ENCODE assay signal across 29 cellular contexts in the genomic region with DNA sequence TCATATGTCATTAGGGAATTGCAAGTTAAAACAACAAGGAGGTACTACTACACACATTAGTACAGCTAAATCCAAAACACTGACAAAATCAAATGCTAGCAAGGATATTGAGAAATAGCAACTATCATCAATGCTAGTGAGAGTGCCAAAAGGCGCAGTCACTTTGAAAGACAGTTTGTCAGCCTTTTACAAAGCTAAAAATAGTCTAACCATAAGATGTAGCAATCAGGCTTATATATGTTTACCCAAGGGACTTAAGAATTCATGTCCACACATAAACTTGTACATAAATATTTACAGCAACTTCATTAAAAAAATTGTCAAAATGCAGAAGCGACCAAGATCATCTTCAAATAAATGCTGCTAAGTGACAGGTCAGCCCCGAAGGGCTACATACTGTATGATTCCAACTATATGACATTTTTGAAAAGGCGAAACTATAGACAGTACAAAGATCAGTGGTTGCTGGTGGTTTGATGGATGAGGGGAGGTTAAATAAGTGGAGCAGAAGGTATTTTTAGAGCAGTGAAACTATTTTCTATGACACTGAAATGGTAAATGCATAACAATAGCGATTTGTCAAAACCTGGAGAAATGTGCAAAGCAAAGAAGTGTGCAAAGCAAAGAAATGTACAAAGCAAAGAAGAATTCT.
"Had no signal": no experiment of that assay in that cellular context is flagged by ENCODE, and none has a peak within 500 bp of the region (broad histone marks: within the 10 kb centered on the region; RNA-seq: fewer than 3 reads in every experiment).

No MANE protein-coding gene starts in this region.

- H3K4me1 Mint-ChIP-seq: activated CD4-positive, alpha-beta T cell treated with anti-CD3 and anti-CD28 coated beads, Interleukin-2, amount 10 ng/mL, durations not matched to agents 7 days and 5 days; activated CD8-positive, alpha-beta memory T cell treated with anti-CD3 and anti-CD28 coated beads, Interleukin-2, amount 10 ng/mL, durations not matched to agents 7 days and 5 days; activated naive CD4-positive, alpha-beta T cell treated with anti-CD3 and anti-CD28 coated beads, Interleukin-2, amount 10 ng/mL, durations not matched to agents 7 days and 5 days; activated naive CD8-positive, alpha-beta T cell treated with anti-CD3 and anti-CD28 coated beads, Interleukin-2, amount 50 U/mL, for 24 hours; brain; nephron had no signal

- H3K4me2 ChIP-seq: hepatocyte had no signal

- H3K4me1 ChIP-seq: parathyroid adenoma, thyroid gland had no signal

- H2AFZ ChIP-seq: hepatocyte, parathyroid adenoma had no signal

- H3K27me3 ChIP-seq: hepatocyte, thyroid gland had no signal

- H3K9ac ChIP-seq: parathyroid adenoma had no signal

- H3K36me3 ChIP-seq: thyroid gland, WERI-Rb-1 had no signal

- H3K27ac ChIP-seq: hepatocyte, parathyroid adenoma, thyroid gland, WERI-Rb-1 had no signal

- H3K4me3 Mint-ChIP-seq: activated CD4-positive, alpha-beta T cell treated with anti-CD3 and anti-CD28 coated beads, Interleukin-2, amount 10 ng/mL, durations not matched to agents 7 days and 5 days; activated CD8-positive, alpha-beta memory T cell treated with anti-CD3 and anti-CD28 coated beads, Interleukin-2, amount 10 ng/mL, durations not matched to agents 7 days and 5 days; activated CD8-positive, alpha-beta T cell treated with anti-CD3 and anti-CD28 coated beads for 36 hours; activated naive CD4-positive, alpha-beta T cell treated with anti-CD3 and anti-CD28 coated beads, Interleukin-2, amount 10 ng/mL, durations not matched to agents 7 days and 5 days; activated naive CD8-positive, alpha-beta T cell treated with anti-CD3 and anti-CD28 coated beads, Interleukin-2, amount 50 U/mL, for 24 hours; brain; dendritic cell treated with granulocyte-macrophage colony-stimulating factor and Interleukin-4, amounts not matched to agents 40 ng/mL and 50 ng/mL, for 4 days; nephron; stimulated activated naive CD8-positive, alpha-beta T cell treated with anti-CD3 and anti-CD28 coated beads, Interleukin-15, Interleukin-2, amounts not matched to agents 100 ng/mL and 50 ng/mL, for 24 hours; T-helper 2 cell treated with Interferon-gamma antibody and Interleukin-4, amounts not matched to agents 5 μg/mL and 100 μg/mL, for 36 hours had no signal

- H3K27ac Mint-ChIP-seq: activated CD4-positive, alpha-beta T cell treated with anti-CD3 and anti-CD28 coated beads, Interleukin-2, amount 10 ng/mL, durations not matched to agents 7 days and 5 days; activated CD8-positive, alpha-beta memory T cell treated with anti-CD3 and anti-CD28 coated beads, Interleukin-2, amount 10 ng/mL, durations not matched to agents 7 days and 5 days; activated CD8-positive, alpha-beta T cell treated with anti-CD3 and anti-CD28 coated beads for 36 hours; activated naive CD4-positive, alpha-beta T cell treated with anti-CD3 and anti-CD28 coated beads, Interleukin-2, amount 10 ng/mL, durations not matched to agents 7 days and 5 days; activated naive CD8-positive, alpha-beta T cell treated with anti-CD3 and anti-CD28 coated beads, Interleukin-2, amount 50 U/mL, for 24 hours; brain; dendritic cell treated with granulocyte-macrophage colony-stimulating factor and Interleukin-4, amounts not matched to agents 40 ng/mL and 50 ng/mL, for 4 days; nephron; stimulated activated naive CD8-positive, alpha-beta T cell treated with anti-CD3 and anti-CD28 coated beads, Interleukin-15, Interleukin-2, amounts not matched to agents 100 ng/mL and 50 ng/mL, for 24 hours; T-helper 2 cell treated with Interferon-gamma antibody and Interleukin-4, amounts not matched to agents 5 μg/mL and 100 μg/mL, for 36 hours had no signal

- H3K9me3 ChIP-seq: thyroid gland had no signal

- H3K27me3 Mint-ChIP-seq: activated CD4-positive, alpha-beta T cell treated with anti-CD3 and anti-CD28 coated beads, Interleukin-2, amount 10 ng/mL, durations not matched to agents 7 days and 5 days; activated CD8-positive, alpha-beta memory T cell treated with anti-CD3 and anti-CD28 coated beads, Interleukin-2, amount 10 ng/mL, durations not matched to agents 7 days and 5 days; activated CD8-positive, alpha-beta T cell treated with anti-CD3 and anti-CD28 coated beads for 36 hours; activated naive CD4-positive, alpha-beta T cell treated with anti-CD3 and anti-CD28 coated beads, Interleukin-2, amount 10 ng/mL, durations not matched to agents 7 days and 5 days; activated naive CD8-positive, alpha-beta T cell treated with anti-CD3 and anti-CD28 coated beads, Interleukin-2, amount 50 U/mL, for 24 hours; dendritic cell treated with granulocyte-macrophage colony-stimulating factor and Interleukin-4, amounts not matched to agents 40 ng/mL and 50 ng/mL, for 4 days; stimulated activated naive CD8-positive, alpha-beta T cell treated with anti-CD3 and anti-CD28 coated beads, Interleukin-15, Interleukin-2, amounts not matched to agents 100 ng/mL and 50 ng/mL, for 24 hours had no signal

- H3K79me2 ChIP-seq: hepatocyte, parathyroid adenoma had no signal

- H3K36me3 Mint-ChIP-seq: activated CD8-positive, alpha-beta memory T cell treated with anti-CD3 and anti-CD28 coated beads, Interleukin-2, amount 10 ng/mL, durations not matched to agents 7 days and 5 days; activated naive CD4-positive, alpha-beta T cell treated with anti-CD3 and anti-CD28 coated beads, Interleukin-2, amount 10 ng/mL, durations not matched to agents 7 days and 5 days; brain had no signal

- ATAC-seq: activated CD8-positive, alpha-beta memory T cell treated with anti-CD3 and anti-CD28 coated beads, Interleukin-2, amount 10 ng/mL, durations not matched to agents 7 days and 5 days; activated CD8-positive, alpha-beta T cell treated with anti-CD3 and anti-CD28 coated beads for 36 hours; activated naive CD8-positive, alpha-beta T cell treated with anti-CD3 and anti-CD28 coated beads, Interleukin-2, amount 50 U/mL, for 24 hours; esophagus mucosa; left ventricle myocardium superior; right cardiac atrium had no signal

- H3K4me3 ChIP-seq: hepatocyte, thyroid gland had no signal

- DNase-seq: activated CD4-positive, alpha-beta T cell treated with anti-CD3 and anti-CD28 coated beads, Interleukin-2, amount 10 ng/mL, durations not matched to agents 7 days and 5 days; activated CD4-positive, CD25-positive, alpha-beta regulatory T cell treated with anti-CD3 and anti-CD28 coated beads, Interleukin-2, amount 50 U/mL, for 72 hours; activated CD8-positive, alpha-beta memory T cell treated with anti-CD3 and anti-CD28 coated beads, Interleukin-2, amount 10 ng/mL, durations not matched to agents 7 days and 5 days; activated CD8-positive, alpha-beta T cell treated with anti-CD3 and anti-CD28 coated beads for 36 hours; activated effector memory CD4-positive, alpha-beta T cell treated with anti-CD3 and anti-CD28 coated beads, Interleukin-2, amount 50 U/mL, for 16 hours; activated naive CD4-positive, alpha-beta T cell treated with anti-CD3 and anti-CD28 coated beads, Interleukin-2, amount 10 ng/mL, durations not matched to agents 7 days and 5 days; activated naive CD8-positive, alpha-beta T cell treated with anti-CD3 and anti-CD28 coated beads, Interleukin-2, amount 50 U/mL, for 24 hours; activated T-cell treated with anti-CD3 and anti-CD28 coated beads for 4 hours; anterior cingulate cortex; caudate nucleus; effector CD8-positive, alpha-beta T cell; foreskin melanocyte; glutamatergic neuron; left ventricle myocardium superior; mammary epithelial cell; nucleus accumbens; right cardiac atrium; stimulated activated CD4-positive, alpha-beta T cell treated with anti-CD3 and anti-CD28 coated beads, Interleukin-1b, Interleukin-23, amount 100 ng/mL, for 48 hours; substantia nigra; thyroid gland; WERI-Rb-1 had no signal
